ENCODE assay signal across 9 cellular contexts in genomic region chr6:88964509-88964908, GRCh38. TPM values are rescaled to one million over a fixed set of nuclear protein-coding genes. Genes with fewer than 3 reads are reported as not detected.
A peak's percentile ranks its signal among the peaks of the same experiment; 100 is the strongest.
DNase-seq lines count a peak whose midpoint lies in the region; ATAC-seq, FAIRE-seq and TF ChIP-seq lines count a peak whose summit lies in the region.
"Had no signal": no experiment of that assay in that cellular context is flagged by ENCODE, and none has a peak within 500 bp of the region (broad histone marks: within the 10 kb centered on the region; RNA-seq: fewer than 3 reads in every experiment).

No MANE protein-coding gene starts in this region.

- no peaks in the 10 kb centered on the region for H3K27me3 Mint-ChIP-seq in naive thymus-derived CD8-positive, alpha-beta T cell

- H3K9me3 ChIP-seq in BE2C (no peaks in the 10 kb centered on the region), mucosa of descending colon (peaks cover 24% of the 10 kb centered on the region)

- POLR2A ChIA-PET in naive thymus-derived CD8-positive, alpha-beta T cell (lab: Charles Lee), result interaction anchor here (1.5 to 2.3 kb wide), 2 partner anchors 116 to 388 kb away, joined by 4 to 62 read pairs; partner anchors contain the start of genes PNRC1 and UBE2J1

- peaks cover 0 to 4% (median under 1%) of the 10 kb centered on the region in 3 donors for H3K36me3 Mint-ChIP-seq in naive thymus-derived CD8-positive, alpha-beta T cell

- H3K27me3 ChIP-seq in BE2C (no peaks in the 10 kb centered on the region), bronchial epithelial cell (ENCODE audit: control insufficient read depth, insufficient read depth, low read length) (no peaks in the 10 kb centered on the region)

- H3K4me3 ChIP-seq in BE2C (ENCODE audit: low read depth, low read length), result peak overlapping the region; percentile 99
- H3K4me3 ChIP-seq in LNCaP clone FGC (ENCODE audit: low read depth, low read length), result peak overlapping the region; percentile 79
- peak overlapping the region; percentile 97 for H3K4me3 ChIP-seq in bronchial epithelial cell (ENCODE audit: low read depth, low read length)
- no peak overlapping the region for H3K4me3 ChIP-seq in mucosa of descending colon

- peaks cover 23 to 53% (median 41%) of the 10 kb centered on the region in 4 donors for H3K4me1 Mint-ChIP-seq in naive thymus-derived CD8-positive, alpha-beta T cell

- H3K27ac Mint-ChIP-seq in naive thymus-derived CD8-positive, alpha-beta T cell, result peak overlapping the region in 6 of 10 donors; percentile 69 to 97 (median 96)

- no peak for ATAC-seq in naive thymus-derived CD8-positive, alpha-beta T cell
- ATAC-seq in GM21381 (IDR thresholded peaks at IDR 0.05; ENCODE audit: unreplicated experiment), result no peak
- ATAC-seq in mucosa of descending colon, result no peak
- no peak for ATAC-seq in GM18873 (IDR thresholded peaks at IDR 0.05; ENCODE audit: low FRiP score, unreplicated experiment)

- intact Hi-C loops in mucosa of descending colon (cut with DNase I, micrococcal nuclease), result no loop called here

- DNase-seq in BE2C (no peak), LNCaP clone FGC (ENCODE audit: low read depth) (no peak), bronchial epithelial cell (ENCODE audit: low read depth) (no peak), NCI-H2081 treated with DMSO at 0.1 percent for 48 hours (lab: John Stamatoyannopoulos, UW) (no peak), mucosa of descending colon (no peak)
- DNase-seq in naive thymus-derived CD8-positive, alpha-beta T cell, result no peak
- DNase-seq: activated CD8-positive, alpha-beta memory T cell treated with anti-CD3 and anti-CD28 coated beads, Interleukin-2, amount 50 U/mL, for 48 hours had no signal

- H3K4me1 ChIP-seq in BE2C (no peaks in the 10 kb centered on the region), mucosa of descending colon (ENCODE audit: low read depth) (peaks cover 7% of the 10 kb centered on the region)

- H3K4me3 Mint-ChIP-seq in naive thymus-derived CD8-positive, alpha-beta T cell, result peak overlapping the region; percentile 89 to 99 (median 98)

- TF ChIP-seq CTCF in BE2C (IDR thresholded peaks at IDR 0.05; ENCODE audit: low read depth, low read length), result no peak
- no peak for TF ChIP-seq CTCF in LNCaP clone FGC (IDR thresholded peaks at IDR 0.05; ENCODE audit: control insufficient read depth, extremely low read depth, insufficient read depth)
- TF ChIP-seq CTCF in bronchial epithelial cell (IDR thresholded peaks at IDR 0.05; ENCODE audit: insufficient read depth, low read length, severe bottlenecking), result no peak
- TF ChIP-seq CTCF in mucosa of descending colon (IDR thresholded peaks at IDR 0.05), result no peak

- peaks cover 0 to 31% (median 2%) of the 10 kb centered on the region in 9 donors for H3K9me3 Mint-ChIP-seq in naive thymus-derived CD8-positive, alpha-beta T cell

- no peak for FAIRE-seq in bronchial epithelial cell (lab: Jason Lieb, UNC)

- H3K36me3 ChIP-seq in BE2C (no peaks in the 10 kb centered on the region), bronchial epithelial cell (ENCODE audit: control insufficient read depth, insufficient read depth, low read length) (no peaks in the 10 kb centered on the region), mucosa of descending colon (ENCODE audit: low read depth) (no peaks in the 10 kb centered on the region)

RNA-seq across cellular contexts. Expression of gene RNGTT, which starts 1.1 kb away (rescaled TPM):
- 10.3 TPM for polyA plus RNA-seq in BE2C (2012; ENCODE audit: insufficient read depth, insufficient read length, low read depth)
- total RNA-seq in bronchial epithelial cell, result 19.7 and 20.8 TPM in 2 replicates
- 10 to 100 TPM; 16.8 to 18.8 TPM for total RNA-seq in naive thymus-derived CD8-positive, alpha-beta T cell
- polyA plus RNA-seq in naive thymus-derived CD8-positive, alpha-beta T cell, result 10 to 100 TPM; 14.7 to 17.6 (median 16.6) TPM
- 10 to 100 TPM in 1 of 3 donors, 1 to 10 TPM in 2; 8.4 to 11.6 (median 9.4) TPM for total RNA-seq in mucosa of descending colon
